ENCODE assay signal across 9 cellular contexts in genomic region chr1:30887485-30888315, GRCh38. TPM values are rescaled to one million over a fixed set of nuclear protein-coding genes. Genes with fewer than 3 reads are reported as not detected.
A peak's percentile ranks its signal among the peaks of the same experiment; 100 is the strongest.
DNase-seq lines count a peak whose midpoint lies in the region; ATAC-seq and TF ChIP-seq lines count a peak whose summit lies in the region.
"Had no signal": no experiment of that assay in that cellular context is flagged by ENCODE, and none has a peak within 500 bp of the region (broad histone marks: within the 10 kb centered on the region; RNA-seq: fewer than 3 reads in every experiment).

No MANE protein-coding gene starts in this region.

- H4K20me1 ChIP-seq in KMS-11 (ENCODE audit: insufficient read depth), result no peaks in the 10 kb centered on the region

- H3K79me2 ChIP-seq in KMS-11 (ENCODE audit: insufficient read depth, low read depth), result no peaks in the 10 kb centered on the region

- H2AFZ ChIP-seq in KMS-11 (ENCODE audit: low read depth), result no peak overlapping the region

- H3K36me3 ChIP-seq in KMS-11 (ENCODE audit: insufficient read depth), result no peaks in the 10 kb centered on the region

- peak overlapping the region; percentile 4; the same call in 1 of the 2 replicates for H3K4me2 ChIP-seq in KMS-11

- no peak overlapping the region for H3K4me3 ChIP-seq in KMS-11 (IDR thresholded peaks at IDR 0.05; ENCODE audit: insufficient read depth, low read depth, low read length)

- H3K27me3 ChIP-seq in KMS-11 (ENCODE audit: insufficient read depth, low read depth), result peaks cover 5% of the 10 kb centered on the region; the same call in 1 of the 2 replicates

- H3K27ac Mint-ChIP-seq in brain (peak overlapping the region; percentile 90 to 99 (median 95)), type B pancreatic cell (peak overlapping the region; percentile 46)
- H3K27ac Mint-ChIP-seq: stimulated activated naive CD8-positive, alpha-beta T cell treated with anti-CD3 and anti-CD28 coated beads, Interleukin-15, amount 100 ng/mL, for 72 hours; T-helper 1 cell treated with Interleukin-12 subunit alpha and Interleukin-12 subunit beta and Interleukin-4 antibody, amounts not matched to agents 30 μg/mL and 1 μg/mL, for 36 hours had no signal

- peaks cover 16% of the 10 kb centered on the region for H3K4me1 ChIP-seq in KMS-11 (ENCODE audit: low read depth, poor library complexity, severe bottlenecking)

- H3K4me1 Mint-ChIP-seq in brain (peaks cover 96% of the 10 kb centered on the region), type B pancreatic cell (ENCODE audit: unreplicated experiment) (peaks cover 29% of the 10 kb centered on the region)

- no peak for TF ChIP-seq CTCF in KMS-11 (conservative IDR thresholded peaks at IDR 0.05; ENCODE audit: low read depth, low read length)
- no peak for TF ChIP-seq CTCF in brain (conservative IDR thresholded peaks at IDR 0.05)
- no peak for TF ChIP-seq CTCF in type B pancreatic cell (conservative IDR thresholded peaks at IDR 0.05)

- H3K4me3 Mint-ChIP-seq in brain (peak overlapping the region in 4 of 5 experiments; percentile 20 to 70 (median 42)), type B pancreatic cell (no peak overlapping the region)
- H3K4me3 Mint-ChIP-seq: stimulated activated naive CD8-positive, alpha-beta T cell treated with anti-CD3 and anti-CD28 coated beads, Interleukin-15, amount 100 ng/mL, for 72 hours; T-helper 1 cell treated with Interleukin-12 subunit alpha and Interleukin-12 subunit beta and Interleukin-4 antibody, amounts not matched to agents 30 μg/mL and 1 μg/mL, for 36 hours had no signal

- ATAC-seq in GM21515 (IDR thresholded peaks at IDR 0.05; ENCODE audit: unreplicated experiment), result no peak
- no peak for ATAC-seq in GM18498 (IDR thresholded peaks at IDR 0.05; ENCODE audit: unreplicated experiment)
- ATAC-seq: stimulated activated naive CD8-positive, alpha-beta T cell treated with anti-CD3 and anti-CD28 coated beads, Interleukin-15, amount 100 ng/mL, for 72 hours had no signal

- H3K27ac ChIP-seq in KMS-11, result no peak overlapping the region

- H3K9me3 Mint-ChIP-seq in brain (no peaks in the 10 kb centered on the region), type B pancreatic cell (no peaks in the 10 kb centered on the region)
- H3K9me3 Mint-ChIP-seq: stimulated activated naive CD8-positive, alpha-beta T cell treated with anti-CD3 and anti-CD28 coated beads, Interleukin-15, amount 100 ng/mL, for 72 hours; T-helper 1 cell treated with Interleukin-12 subunit alpha and Interleukin-12 subunit beta and Interleukin-4 antibody, amounts not matched to agents 30 μg/mL and 1 μg/mL, for 36 hours had no signal

- H3K9ac ChIP-seq in KMS-11, result no peak overlapping the region

- H3K36me3 Mint-ChIP-seq in brain (peaks cover 4% of the 10 kb centered on the region), type B pancreatic cell (no peaks in the 10 kb centered on the region)

- DNase-seq in iris pigment epithelial cell (ENCODE audit: low read depth) (peak; percentile 52), type B pancreatic cell (ENCODE audit: extremely low spot score, unreplicated experiment) (no peak), OCI-M2 (lab: John Stamatoyannopoulos, UW; ENCODE audit: unreplicated experiment) (no peak)
- DNase-seq: stimulated activated naive CD8-positive, alpha-beta T cell treated with anti-CD3 and anti-CD28 coated beads, Interleukin-15, amount 100 ng/mL, for 72 hours had no signal

- H3K27me3 Mint-ChIP-seq in brain (peaks cover 4% of the 10 kb centered on the region), type B pancreatic cell (no peaks in the 10 kb centered on the region)

RNA-seq across cellular contexts. Expression of gene SDC3, which starts 20.9 kb away (rescaled TPM):
- 117 TPM for polyA plus RNA-seq in brain (ENCODE audit: insufficient read depth, low read depth, low replicate concordance)
- 46.7 and 54.2 TPM in 2 replicates for total RNA-seq in type B pancreatic cell (ENCODE audit: low replicate concordance)
